Comparison of ENCODE assay signal across 15 cellular contexts in genomic region chr1:181508486-181509165, GRCh38. TPM values are rescaled to one million over a fixed set of nuclear protein-coding genes. Genes with fewer than 3 reads are reported as not detected.
DNase-seq lines count a peak whose midpoint lies in the region; ATAC-seq, FAIRE-seq and TF ChIP-seq lines count a peak whose summit lies in the region.
"Had no signal": no experiment of that assay in that cellular context is flagged by ENCODE, and none has a peak within 500 bp of the region (broad histone marks: within the 10 kb centered on the region; RNA-seq: fewer than 3 reads in every experiment).

No MANE protein-coding gene starts in this region.

- H3K9me3 Mint-ChIP-seq in stimulated activated naive CD8-positive, alpha-beta T cell treated with anti-CD3 and anti-CD28 coated beads, Interleukin-15, amount 100 ng/mL, for 72 hours: no peaks in the 10 kb centered on the region
- H3K9me3 Mint-ChIP-seq in CD8-positive, alpha-beta memory T cell: no peaks in the 10 kb centered on the region
- H3K9me3 Mint-ChIP-seq: activated naive CD4-positive, alpha-beta T cell treated with anti-CD3 and anti-CD28 coated beads for 36 hours; endodermal cell had no signal

- TF ChIP-seq CTCF in GM10248 (IDR thresholded peaks at IDR 0.05; ENCODE audit: control extremely low read depth, extremely low read depth, low read depth, missing control alignments): no peak
- no peak for TF ChIP-seq CTCF in H1 (IDR thresholded peaks at IDR 0.05; ENCODE audit: control extremely low read depth in 1 of 3, insufficient read depth in 1 of 3, low read depth in 1 of 3, low read length in 3 of 3)
- no peak for TF ChIP-seq CTCF in D721Med (IDR thresholded peaks at IDR 0.05; ENCODE audit: insufficient read depth, missing control alignments)

- no peak overlapping the region for H3K27ac ChIP-seq in H1 (ENCODE audit: low read depth, low read length)
- no peak overlapping the region for H3K27ac ChIP-seq in CD8-positive, alpha-beta memory T cell (ENCODE audit: low read depth, low read length)

- 0 out of 2 replicates have a peak overlapping the region, but pooled peaks have one; percentile 41 for H2BK15ac ChIP-seq in H1 (ENCODE audit: low read length)

- no peak overlapping the region for H2AK5ac ChIP-seq in H1 (ENCODE audit: low read depth, low read length)

- FAIRE-seq in H1 (lab: Jason Lieb, UNC) (no peak), D721Med (lab: Jason Lieb, UNC) (no peak)

- H3K4me1 ChIP-seq in H1 (replicated peaks in 1 of 4; ENCODE audit: control insufficient read depth in 3 of 4, insufficient read depth in 4 of 4, low read length in 3 of 4): 0 out of 7 replicates have a peak, but pooled peaks cover 0 to under 1% (median 0%) of the 10 kb centered on the region in 4 experiments
- no peaks in the 10 kb centered on the region for H3K4me1 ChIP-seq in CD8-positive, alpha-beta memory T cell (ENCODE audit: insufficient read depth, low read length)

- H4K5ac ChIP-seq in H1 (ENCODE audit: insufficient read length, low read depth, low read length): no peak overlapping the region

- H3K4me3 ChIP-seq in H1 (ENCODE audit: extremely low read depth in 1 of 4, insufficient read depth in 2 of 4, low read depth in 3 of 4, low read length in 4 of 4): no peak overlapping the region
- no peak overlapping the region for H3K4me3 ChIP-seq in CD8-positive, alpha-beta memory T cell (ENCODE audit: low read length)

- H2BK120ac ChIP-seq in H1 (replicated peaks; ENCODE audit: low read depth, low read length): no peak overlapping the region

- TF ChIP-seq EP300 in H1 (IDR thresholded peaks at IDR 0.05; ENCODE audit: borderline replicate concordance in 1 of 2, low read depth in 2 of 2, low read length in 2 of 2): no peak

- no peaks in the 10 kb centered on the region for H3K36me3 ChIP-seq in H1 (ENCODE audit: control insufficient read depth in 2 of 4, insufficient read depth in 4 of 4, low read length in 3 of 4)
- no peaks in the 10 kb centered on the region for H3K36me3 ChIP-seq in CD8-positive, alpha-beta memory T cell (ENCODE audit: insufficient read depth, low read length)

- no peak overlapping the region for H3K4me3 Mint-ChIP-seq in stimulated activated naive CD8-positive, alpha-beta T cell treated with anti-CD3 and anti-CD28 coated beads, Interleukin-15, amount 100 ng/mL, for 72 hours
- H3K4me3 Mint-ChIP-seq in CD8-positive, alpha-beta memory T cell: no peak overlapping the region
- H3K4me3 Mint-ChIP-seq: activated naive CD4-positive, alpha-beta T cell treated with anti-CD3 and anti-CD28 coated beads for 36 hours; endodermal cell had no signal

- TF ChIP-seq POLR2A in H1 (IDR thresholded peaks at IDR 0.05; ENCODE audit: control extremely low read depth in 1 of 2, low read depth in 2 of 2, low read length in 2 of 2): no peak

- H3K9me3 ChIP-seq in H1 (ENCODE audit: insufficient read depth in 2 of 2, low read depth in 1 of 2, low read length in 1 of 2): no peaks in the 10 kb centered on the region
- H3K9me3 ChIP-seq in CD8-positive, alpha-beta memory T cell (ENCODE audit: low read length): no peaks in the 10 kb centered on the region

- H4K91ac ChIP-seq in H1 (replicated peaks; ENCODE audit: insufficient read length, low read length): no peak overlapping the region

- no peaks in the 10 kb centered on the region for H3K79me1 ChIP-seq in H1 (ENCODE audit: low read depth, low read length)

- H3K27me3 ChIP-seq in H1 (replicated peaks in 1 of 4; ENCODE audit: control insufficient read depth in 3 of 4, extremely low read depth in 1 of 4, insufficient read depth in 3 of 4, low read length in 3 of 4): no peaks in the 10 kb centered on the region
- H3K27me3 ChIP-seq in CD8-positive, alpha-beta memory T cell (ENCODE audit: insufficient read depth, low read length, poor library complexity, severe bottlenecking): no peaks in the 10 kb centered on the region

- peaks cover 0 to 2% (median 0%) of the 10 kb centered on the region in 3 donors for H3K36me3 Mint-ChIP-seq in CD8-positive, alpha-beta memory T cell

- ATAC-seq in GM19397 (IDR thresholded peaks at IDR 0.05; ENCODE audit: unreplicated experiment): peak; percentile 19
- ATAC-seq in HG03196 (IDR thresholded peaks at IDR 0.05; ENCODE audit: unreplicated experiment): peak; percentile 34
- no peak for ATAC-seq in stimulated activated naive CD8-positive, alpha-beta T cell treated with anti-CD3 and anti-CD28 coated beads, Interleukin-15, amount 100 ng/mL, for 72 hours

- no peak overlapping the region for H3K14ac ChIP-seq in H1 (ENCODE audit: insufficient read length)

- peaks cover 10% of the 10 kb centered on the region for H3K4me1 Mint-ChIP-seq in stimulated activated naive CD8-positive, alpha-beta T cell treated with anti-CD3 and anti-CD28 coated beads, Interleukin-15, amount 100 ng/mL, for 72 hours
- H3K4me1 Mint-ChIP-seq in CD8-positive, alpha-beta memory T cell: no peaks in the 10 kb centered on the region

- no peak overlapping the region for H3K18ac ChIP-seq in H1 (ENCODE audit: extremely low read depth, low read length)

- POLR2A ChIA-PET in GM10248 (lab: Yijun Ruan, JAX) (no interaction called here), H1 (lab: Charles Lee; ENCODE audit: partially characterized antibody) (interaction anchor here (1.1 kb wide), 1 partner anchor 30 kb away, joined by 3 read pairs; no protein-coding TSS in a partner anchor)
- POLR2A ChIA-PET in CD8-positive, alpha-beta memory T cell (lab: Charles Lee): no interaction called here

- H2BK20ac ChIP-seq in H1 (ENCODE audit: low read length): no peak overlapping the region

- no peak overlapping the region for H3K9ac ChIP-seq in H1 (replicated peaks in 1 of 4; ENCODE audit: extremely low read depth in 1 of 4, low read depth in 3 of 4, low read length in 3 of 4)

- CTCF ChIA-PET in GM10248 (lab: Yijun Ruan, JAX) (interaction anchor here (1.4 to 2.6 kb wide), 3 partner anchors 9 to 15 kb away, joined by 3 to 13 read pairs (median 5); no protein-coding TSS in a partner anchor), H1 (lab: Charles Lee; ENCODE audit: partially characterized antibody) (interaction anchor here (0.7 to 1.6 kb wide), 7 partner anchors 10 to 428 kb away, joined by 3 to 6 read pairs (median 4); no protein-coding TSS in a partner anchor)
- CTCF ChIA-PET in CD8-positive, alpha-beta memory T cell (lab: Charles Lee): no interaction called here

- H3K27ac Mint-ChIP-seq in stimulated activated naive CD8-positive, alpha-beta T cell treated with anti-CD3 and anti-CD28 coated beads, Interleukin-15, amount 100 ng/mL, for 72 hours: peak overlapping the region in 1 of 2 donors; percentile 70
- no peak overlapping the region for H3K27ac Mint-ChIP-seq in CD8-positive, alpha-beta memory T cell
- H3K27ac Mint-ChIP-seq: activated naive CD4-positive, alpha-beta T cell treated with anti-CD3 and anti-CD28 coated beads for 36 hours; endodermal cell had no signal

- 0 out of 2 replicates have a peak, but pooled peaks cover 2% of the 10 kb centered on the region for H3K23me2 ChIP-seq in H1 (ENCODE audit: low read depth, low read length)

- H4K20me1 ChIP-seq in H1 (replicated peaks in 1 of 2; ENCODE audit: control insufficient read depth in 1 of 2, insufficient read depth in 2 of 2, low read length in 2 of 2): no peaks in the 10 kb centered on the region

- H3K56ac ChIP-seq in H1 (replicated peaks; ENCODE audit: insufficient read length, low read depth, low read length): no peak overlapping the region

- no peak overlapping the region; the same call in 1 of the 2 replicates for H2BK5ac ChIP-seq in H1 (ENCODE audit: low read depth, low read length)

- peaks cover 20% of the 10 kb centered on the region for H3K27me3 Mint-ChIP-seq in stimulated activated naive CD8-positive, alpha-beta T cell treated with anti-CD3 and anti-CD28 coated beads, Interleukin-15, amount 100 ng/mL, for 72 hours
- H3K27me3 Mint-ChIP-seq in CD8-positive, alpha-beta memory T cell: peaks cover 10 to 18% of the 10 kb centered on the region in 2 donors

- no peak overlapping the region for H3K4ac ChIP-seq in H1 (replicated peaks; ENCODE audit: insufficient read length, low read depth, low read length)

- TF ChIP-seq RAD21 in H1 (IDR thresholded peaks at IDR 0.05 in 1 of 2, conservative IDR thresholded peaks at IDR 0.05 in 1 of 2; ENCODE audit: low read depth in 2 of 2, low read length in 2 of 2): no peak

- H3K4me2 ChIP-seq in H1 (ENCODE audit: insufficient read depth in 1 of 2, low read depth in 2 of 2, low read length in 2 of 2): no peak overlapping the region

- H3K79me2 ChIP-seq in H1 (ENCODE audit: control insufficient read depth in 1 of 2, insufficient read depth in 2 of 2, low read length in 2 of 2): no peaks in the 10 kb centered on the region

- H2BK12ac ChIP-seq in H1 (ENCODE audit: low read depth, low read length): peak overlapping the region; percentile 27; the same call in 1 of the 2 replicates

- WGBS in H1 (ENCODE audit: extremely low coverage in 1 of 2, insufficient coverage in 1 of 2, insufficient read length in 1 of 2, insufficient replicate concordance in 2 of 2, low coverage in 1 of 2, low lambda C conversion rate in 2 of 2, missing lambda C conversion rate in 1 of 2), 2 experiments: 86% methylated on average over 8 of the region's 9 CpGs; no CpG with 5 or more reads in 1 of the 2 experiments

- no peak overlapping the region for H4K8ac ChIP-seq in H1 (ENCODE audit: extremely low read depth, insufficient read depth, low read length)

- H2AFZ ChIP-seq in H1 (ENCODE audit: low read length): no peak overlapping the region

- H3K23ac ChIP-seq in H1 (ENCODE audit: insufficient read length): no peak overlapping the region

- peak; percentile 44 for DNase-seq in GM10248 (ENCODE audit: extremely low spot score)
- no peak for DNase-seq in H1 (ENCODE audit: low read depth in 1 of 2, low spot score in 2 of 2)
- no peak for DNase-seq in AG20443 (ENCODE audit: low spot score)
- no peak for DNase-seq in stimulated activated naive CD8-positive, alpha-beta T cell treated with anti-CD3 and anti-CD28 coated beads, Interleukin-15, amount 100 ng/mL, for 72 hours
- no peak for DNase-seq in CD8-positive, alpha-beta memory T cell
- no peak for DNase-seq in D721Med (ENCODE audit: insufficient read length, low spot score)
- DNase-seq: activated naive CD4-positive, alpha-beta T cell treated with anti-CD3 and anti-CD28 coated beads for 36 hours; DMS79 treated with DMSO at 0.1 percent for 48 hours; endodermal cell; islet precursor cell; NCI-H2029; stimulated activated CD4-positive, alpha-beta T cell treated with anti-CD3 and anti-CD28 coated beads, Interleukin-1b, Interleukin-23, amount 100 ng/mL, for 48 hours had no signal

RNA-seq across cellular contexts. Expression of gene CACNA1E, which starts 25.3 kb away (rescaled TPM):
- total RNA-seq in H1 (2021; fragmentation: NEBNext Ultra II Directional; extraction: Animal tissue kit (Norgen Biotek cat#: 25700)): 1.3 and 2.6 TPM in 2 replicates
- 0.98 and 0.99 TPM in 2 replicates for polyA plus RNA-seq in H1 (2011; rRNA removed)
- 0.41 TPM for polyA plus RNA-seq in H1 (2011; cell fraction: cytosol; rRNA removed)
- 2.3 TPM for polyA plus RNA-seq in H1 (2011; cell fraction: nucleus; rRNA removed)
- polyA plus RNA-seq in H1 (2012, experiment 1 of 2): 0.66 to 0.96 TPM (median 0.80 TPM) in 4 replicates
- polyA plus RNA-seq in H1 (2012, experiment 2 of 2): 0.09 TPM
- 0.43 TPM for polyA plus RNA-seq in H1 (2013, experiment 1 of 2)
- polyA plus RNA-seq in H1 (2013, experiment 2 of 2): 0.28 TPM
- polyA minus RNA-seq in H1 (2011; rRNA and poly(A)+ RNA removed): 3.4 and 4.1 TPM in 2 replicates
- polyA minus RNA-seq in H1 (2011; cell fraction: cytosol; rRNA and poly(A)+ RNA removed): 0.95 TPM
- 6.8 TPM for polyA minus RNA-seq in H1 (2011; cell fraction: nucleus; rRNA and poly(A)+ RNA removed)
- total RNA-seq in CD8-positive, alpha-beta memory T cell: not detected
- not detected for polyA plus RNA-seq in CD8-positive, alpha-beta memory T cell
- total RNA-seq: activated naive CD4-positive, alpha-beta T cell treated with anti-CD3 and anti-CD28 coated beads for 36 hours; pulmonary artery endothelial cell had no signal
